Comparison of ENCODE assay signal across 11 cellular contexts in genomic region chr1:117671781-117672501, GRCh38.
DNase-seq lines count a peak whose midpoint lies in the region; ATAC-seq, FAIRE-seq and TF ChIP-seq lines count a peak whose summit lies in the region.
"Had no signal": no experiment of that assay in that cellular context is flagged by ENCODE, and none has a peak within 500 bp of the region (broad histone marks: within the 10 kb centered on the region; RNA-seq: fewer than 3 reads in every experiment).

No MANE protein-coding gene starts in this region.

- no peak overlapping the region for H3K27ac Mint-ChIP-seq in activated naive CD8-positive, alpha-beta T cell treated with anti-CD3 and anti-CD28 coated beads, Interleukin-2, amount 50 U/mL, for 24 hours
- H3K27ac Mint-ChIP-seq: activated naive CD4-positive, alpha-beta T cell treated with anti-CD3 and anti-CD28 coated beads, Interleukin-2, amount 50 U/mL, for 72 hours had no signal

- H3K4me2 ChIP-seq in GM23248 (ENCODE audit: unreplicated experiment), result no peak overlapping the region

- FAIRE-seq in HTR-8/SVneo (lab: Jason Lieb, UNC), result no peak

- TF ChIP-seq CTCF in cardiac muscle cell (IDR thresholded peaks at IDR 0.05; ENCODE audit: low read depth, low read length) (peak; percentile 63), esophagus squamous epithelium (IDR thresholded peaks at IDR 0.05) (peak in 2 of 6 experiments; percentile 25 to 28)

- no peaks in the 10 kb centered on the region for H3K9me3 ChIP-seq in GM23248 (ENCODE audit: low read depth)
- no peaks in the 10 kb centered on the region for H3K9me3 ChIP-seq in cardiac muscle cell (ENCODE audit: low read depth)
- no peaks in the 10 kb centered on the region for H3K9me3 ChIP-seq in esophagus squamous epithelium
- H3K9me3 ChIP-seq: thoracic aorta had no signal

- peaks cover 12% of the 10 kb centered on the region for H3K27me3 Mint-ChIP-seq in activated naive CD8-positive, alpha-beta T cell treated with anti-CD3 and anti-CD28 coated beads, Interleukin-2, amount 50 U/mL, for 24 hours

- in situ Hi-C loops in GM23248 (cut with MboI), result no loop called here

- H3K36me3 ChIP-seq in GM23248 (ENCODE audit: low read depth), result no peaks in the 10 kb centered on the region
- H3K36me3 ChIP-seq in cardiac muscle cell, result no peaks in the 10 kb centered on the region
- no peaks in the 10 kb centered on the region for H3K36me3 ChIP-seq in esophagus squamous epithelium
- H3K36me3 ChIP-seq: thoracic aorta had no signal

- H3K79me2 ChIP-seq in GM23248 (ENCODE audit: insufficient read depth), result no peaks in the 10 kb centered on the region

- no peak overlapping the region for H3K9ac ChIP-seq in GM23248

- no peak overlapping the region for H3K4me3 ChIP-seq in GM23248
- H3K4me3 ChIP-seq in cardiac muscle cell, result no peak overlapping the region
- no peak overlapping the region for H3K4me3 ChIP-seq in esophagus squamous epithelium
- H3K4me3 ChIP-seq: thoracic aorta had no signal

- peaks cover 22% of the 10 kb centered on the region for H3K4me1 Mint-ChIP-seq in activated naive CD8-positive, alpha-beta T cell treated with anti-CD3 and anti-CD28 coated beads, Interleukin-2, amount 50 U/mL, for 24 hours

- H3K36me3 Mint-ChIP-seq in activated naive CD8-positive, alpha-beta T cell treated with anti-CD3 and anti-CD28 coated beads, Interleukin-2, amount 50 U/mL, for 24 hours (ENCODE audit: low read depth), result no peaks in the 10 kb centered on the region
- H3K36me3 Mint-ChIP-seq: activated naive CD4-positive, alpha-beta T cell treated with anti-CD3 and anti-CD28 coated beads, Interleukin-2, amount 50 U/mL, for 72 hours had no signal

- H3F3A ChIP-seq in GM23248 (ENCODE audit: insufficient read depth), result peaks cover 20% of the 10 kb centered on the region

- peak; percentile 49 for DNase-seq in GM23248
- DNase-seq in RPMI7951 (ENCODE audit: low read depth), result peak; percentile 24
- DNase-seq in cardiac muscle cell (ENCODE audit: low read depth in 1 of 2, low spot score in 1 of 2), result peak; percentile 28 to 80
- peak; percentile 17 for DNase-seq in putamen (ENCODE audit: low spot score)
- DNase-seq in activated naive CD8-positive, alpha-beta T cell treated with anti-CD3 and anti-CD28 coated beads, Interleukin-2, amount 50 U/mL, for 24 hours, result no peak
- no peak for DNase-seq in esophagus squamous epithelium (lab: John Stamatoyannopoulos, UW)
- no peak for DNase-seq in HTR-8/SVneo (ENCODE audit: insufficient read length, low spot score)
- DNase-seq: NCI-H187 had no signal

- no peak overlapping the region for H3K4me3 Mint-ChIP-seq in activated naive CD8-positive, alpha-beta T cell treated with anti-CD3 and anti-CD28 coated beads, Interleukin-2, amount 50 U/mL, for 24 hours

- intact Hi-C loops in esophagus squamous epithelium (cut with DNase I), result no loop called here

- 39 to 43% methylated on average over 6 of the region's 6 CpGs for WGBS in GM23248 (ENCODE audit: low coverage in 1 of 2, low lambda C conversion rate in 2 of 2, missing lambda C conversion rate in 2 of 2), 2 experiments
- WGBS in esophagus squamous epithelium, 2 donors, result 60 to 80% methylated on average over 2 to 3 of the region's 6 CpGs

- H3K9me2 ChIP-seq in GM23248 (ENCODE audit: insufficient read depth), result no peaks in the 10 kb centered on the region

- H4K20me1 ChIP-seq in GM23248 (ENCODE audit: insufficient read depth), result no peaks in the 10 kb centered on the region

- no peak overlapping the region for H2AFZ ChIP-seq in GM23248

- H3K27ac ChIP-seq in GM23248, result no peak overlapping the region
- H3K27ac ChIP-seq in cardiac muscle cell, result no peak overlapping the region
- H3K27ac ChIP-seq in esophagus squamous epithelium, result no peak overlapping the region
- H3K27ac ChIP-seq: thoracic aorta had no signal

- ATAC-seq in activated naive CD8-positive, alpha-beta T cell treated with anti-CD3 and anti-CD28 coated beads, Interleukin-2, amount 50 U/mL, for 24 hours, result no peak
- ATAC-seq in GM21529 (IDR thresholded peaks at IDR 0.05; ENCODE audit: unreplicated experiment), result no peak
- ATAC-seq: activated naive CD4-positive, alpha-beta T cell treated with anti-CD3 and anti-CD28 coated beads, Interleukin-2, amount 50 U/mL, for 72 hours had no signal

- TF ChIP-seq POLR2A in esophagus squamous epithelium (IDR thresholded peaks at IDR 0.05), result no peak

- H3K27me3 ChIP-seq in GM23248 (replicated peaks; ENCODE audit: insufficient read depth), result no peaks in the 10 kb centered on the region
- H3K27me3 ChIP-seq in cardiac muscle cell, result no peaks in the 10 kb centered on the region
- no peaks in the 10 kb centered on the region for H3K27me3 ChIP-seq in esophagus squamous epithelium

- peaks cover 22% of the 10 kb centered on the region for H3K4me1 ChIP-seq in GM23248 (ENCODE audit: insufficient read depth)
- H3K4me1 ChIP-seq in cardiac muscle cell (ENCODE audit: low read depth), result no peaks in the 10 kb centered on the region
- H3K4me1 ChIP-seq in esophagus squamous epithelium, result no peaks in the 10 kb centered on the region

- H3K9me3 Mint-ChIP-seq in activated naive CD8-positive, alpha-beta T cell treated with anti-CD3 and anti-CD28 coated beads, Interleukin-2, amount 50 U/mL, for 24 hours, result no peaks in the 10 kb centered on the region
- H3K9me3 Mint-ChIP-seq: activated naive CD4-positive, alpha-beta T cell treated with anti-CD3 and anti-CD28 coated beads, Interleukin-2, amount 50 U/mL, for 72 hours had no signal

Comparison
In these comparisons a context has a peak if more than half of its experiments do, and no peak if none do; other contexts are left out.
1. DNase-seq: peak in GM23248 (single experiment), RPMI7951 (single experiment), cardiac muscle cell (2 of 2) and putamen (single experiment); none in activated naive CD8-positive, alpha-beta T cell treated with anti-CD3 and anti-CD28 coated beads, Interleukin-2, amount 50 U/mL, for 24 hours (single experiment), esophagus squamous epithelium (single experiment) and HTR-8/SVneo (single experiment).